In genomic region chr6:14079433-14079832, GRCh38 we compare ENCODE assay signal across 12 cellular contexts. TPM values are rescaled to one million over a fixed set of nuclear protein-coding genes. Genes with fewer than 3 reads are reported as not detected.
DNase-seq lines count a peak whose midpoint lies in the region; ATAC-seq and TF ChIP-seq lines count a peak whose summit lies in the region.
"Had no signal": no experiment of that assay in that cellular context is flagged by ENCODE, and none has a peak within 500 bp of the region (broad histone marks: within the 10 kb centered on the region; RNA-seq: fewer than 3 reads in every experiment).

No MANE protein-coding gene starts in this region.

- H3K9me3 Mint-ChIP-seq in brain: peaks cover 0 to 3% (median 0%) of the 10 kb centered on the region in 5 experiments
- no peaks in the 10 kb centered on the region for H3K9me3 Mint-ChIP-seq in effector memory CD8-positive, alpha-beta T cell
- H3K9me3 Mint-ChIP-seq: CD4-positive, alpha-beta T cell; WTC11 had no signal

- peaks cover 26% of the 10 kb centered on the region for H3K4me1 Mint-ChIP-seq in brain
- peaks cover 11 to 14% of the 10 kb centered on the region in 2 donors for H3K4me1 Mint-ChIP-seq in effector memory CD8-positive, alpha-beta T cell (ENCODE audit: low read depth in 2 of 2)

- H3K27ac Mint-ChIP-seq in brain: peak overlapping the region in 3 of 5 experiments; percentile 33 to 56 (median 56)
- no peak overlapping the region for H3K27ac Mint-ChIP-seq in effector memory CD8-positive, alpha-beta T cell
- H3K27ac Mint-ChIP-seq: CD4-positive, alpha-beta T cell; WTC11 had no signal

- in situ Hi-C loops in ACHN (cut with HindIII; ENCODE audit: low pct_ligation_motif_present, low pct_unique_long_range_greater_than_20kb, low sequenced_read_pairs): no loop called here

- H3K4me3 Mint-ChIP-seq in brain: peak overlapping the region in 1 of 5 experiments; percentile 17
- no peak overlapping the region for H3K4me3 Mint-ChIP-seq in effector memory CD8-positive, alpha-beta T cell
- H3K4me3 Mint-ChIP-seq: CD4-positive, alpha-beta T cell; WTC11 had no signal

- TF ChIP-seq CTCF in brain (conservative IDR thresholded peaks at IDR 0.05): no peak

- no peaks in the 10 kb centered on the region for H3K36me3 Mint-ChIP-seq in brain
- no peaks in the 10 kb centered on the region for H3K36me3 Mint-ChIP-seq in effector memory CD8-positive, alpha-beta T cell (ENCODE audit: insufficient read depth)
- H3K36me3 Mint-ChIP-seq: WTC11 had no signal

- peaks cover 7% of the 10 kb centered on the region for H3K27me3 Mint-ChIP-seq in brain
- peaks cover 0 to 5% of the 10 kb centered on the region in 2 donors for H3K27me3 Mint-ChIP-seq in effector memory CD8-positive, alpha-beta T cell
- H3K27me3 Mint-ChIP-seq: CD4-positive, alpha-beta T cell had no signal

- peak; percentile 12 for DNase-seq in ACHN
- DNase-seq in HCEC 1CT: peak; percentile 7
- DNase-seq in mesenteric fat pad (ENCODE audit: low spot score): peak; percentile 68
- DNase-seq in effector memory CD8-positive, alpha-beta T cell: no peak
- DNase-seq in DMS53 treated with DMSO at 0.1 percent for 48 hours (lab: John Stamatoyannopoulos, UW; ENCODE audit: unreplicated experiment): no peak
- DNase-seq in NCI-H1436 (lab: John Stamatoyannopoulos, UW): no peak
- DNase-seq: CD4-positive, alpha-beta T cell; NCI-H1105 treated with DMSO at 0.1 percent for 48 hours; NCI-H526 treated with DMSO at 0.1 percent for 48 hours had no signal

- ATAC-seq in effector memory CD8-positive, alpha-beta T cell (replicated peaks): no peak
- no peak for ATAC-seq in HG03280 (IDR thresholded peaks at IDR 0.05; ENCODE audit: unreplicated experiment)
- ATAC-seq: WTC11 had no signal

RNA-seq across cellular contexts. Expression of gene CD83, which starts 38.1 kb away (rescaled TPM):
- polyA plus RNA-seq in brain (ENCODE audit: insufficient read depth, low read depth, low replicate concordance): 7.3 TPM
- 12.9 TPM for total RNA-seq in mesenteric fat pad

Comparison
In these comparisons a context has a peak if more than half of its experiments do, and no peak if none do; other contexts are left out.
1. DNase-seq: peak in ACHN (single experiment), HCEC 1CT (single experiment) and mesenteric fat pad (single experiment); none in effector memory CD8-positive, alpha-beta T cell (0 of 3), DMS53 treated with DMSO at 0.1 percent for 48 hours (single experiment) and NCI-H1436 (single experiment).
2. H3K27ac Mint-ChIP-seq: peak in brain (3 of 5); none in effector memory CD8-positive, alpha-beta T cell (0 of 2).